ENCODE assay signal across 19 cellular contexts in the genomic region with DNA sequence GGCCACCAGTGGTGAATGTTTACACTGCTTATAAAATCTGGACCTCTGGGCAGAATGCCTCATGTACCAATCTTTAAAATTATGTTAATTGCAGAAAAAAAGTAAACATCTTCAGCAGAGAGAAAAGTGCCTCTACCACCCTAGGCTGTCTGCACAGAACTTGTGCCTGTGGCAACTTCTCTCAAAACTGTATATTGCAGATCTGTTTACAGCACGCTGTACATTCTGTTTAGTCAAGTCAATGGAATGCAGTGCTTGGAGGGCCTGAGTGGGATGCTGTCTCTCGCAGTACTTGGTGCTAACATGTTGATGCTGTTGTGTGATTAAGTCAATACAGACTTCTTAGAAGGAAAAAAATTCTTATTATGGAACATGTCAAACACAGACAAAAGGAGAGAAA.
DNase-seq lines count a peak whose midpoint lies in the region; FAIRE-seq and TF ChIP-seq lines count a peak whose summit lies in the region.
"Had no signal": no experiment of that assay in that cellular context is flagged by ENCODE, and none has a peak within 500 bp of the region (broad histone marks: within the 10 kb centered on the region; RNA-seq: fewer than 3 reads in every experiment).

No MANE protein-coding gene starts in this region.

- H3K36me3 ChIP-seq in brain microvascular endothelial cell (replicated peaks), result no peaks in the 10 kb centered on the region
- no peaks in the 10 kb centered on the region for H3K36me3 ChIP-seq in hepatocyte (replicated peaks; ENCODE audit: insufficient read depth, low read depth)
- no peaks in the 10 kb centered on the region for H3K36me3 ChIP-seq in colonic mucosa
- H3K36me3 ChIP-seq: BLaER1 had no signal

- peaks cover 12% of the 10 kb centered on the region for H3K4me1 ChIP-seq in hepatocyte (ENCODE audit: insufficient read depth)
- H3K4me1 ChIP-seq in colonic mucosa, result no peaks in the 10 kb centered on the region
- H3K4me1 ChIP-seq: BLaER1 had no signal

- intact Hi-C loops in colonic mucosa (cut with DNase I), result no loop called here

- H3K79me2 ChIP-seq in hepatocyte, result no peaks in the 10 kb centered on the region

- H3K9me2 ChIP-seq in hepatocyte (replicated peaks; ENCODE audit: insufficient read depth), result no peaks in the 10 kb centered on the region

- 51% methylated on average over 2 of the region's 2 CpGs for WGBS in hepatocyte (ENCODE audit: low lambda C conversion rate, missing lambda C conversion rate)

- H3K4me3 ChIP-seq in brain microvascular endothelial cell (ENCODE audit: low read depth, low read length) (no peak overlapping the region), hepatocyte (no peak overlapping the region), colonic mucosa (no peak overlapping the region)
- H3K4me3 ChIP-seq: BLaER1 had no signal

- no peaks in the 10 kb centered on the region for H3K9me3 ChIP-seq in hepatocyte (ENCODE audit: low read depth)
- H3K9me3 ChIP-seq in colonic mucosa, result no peaks in the 10 kb centered on the region
- H3K9me3 ChIP-seq: BLaER1 had no signal

- H3K27me3 ChIP-seq in brain microvascular endothelial cell (replicated peaks) (no peaks in the 10 kb centered on the region), hepatocyte (no peaks in the 10 kb centered on the region), colonic mucosa (no peaks in the 10 kb centered on the region)
- H3K27me3 ChIP-seq: BLaER1 had no signal

- H3K9ac ChIP-seq in colonic mucosa (ENCODE audit: low read depth in 2 of 2, low read length in 2 of 2), result no peak overlapping the region
- H3K9ac ChIP-seq: BLaER1, KMS-11 had no signal

- peak; percentile 24 for DNase-seq in HS-5 (ENCODE audit: low read depth)
- DNase-seq in brain microvascular endothelial cell, result peak; percentile 74
- peak; percentile 67 for DNase-seq in hepatocyte (ENCODE audit: low spot score)
- DNase-seq in urothelium cell line (ENCODE audit: low spot score), result peak; percentile 31
- DNase-seq in colonic mucosa, result no peak
- no peak for DNase-seq in pons (ENCODE audit: low spot score)
- DNase-seq in effector CD8-positive, alpha-beta T cell (lab: John Stamatoyannopoulos, UW), result no peak
- DNase-seq: activated CD4-positive, alpha-beta T cell treated with anti-CD3 and anti-CD28 coated beads for 1 hour; activated CD8-positive, alpha-beta memory T cell treated with anti-CD3 and anti-CD28 coated beads, Interleukin-2, amount 10 ng/mL, durations not matched to agents 7 days and 5 days; activated effector memory CD4-positive, alpha-beta T cell treated with Interleukin-2 at 50 U/mL for 16 hours; cortex of kidney; GOT3; left ventricle myocardium superior; NCI-H1092; NCI-H526 treated with DMSO at 0.1 percent for 48 hours; small intestine; T-helper 9 cell had no signal

- in situ Hi-C loops in brain microvascular endothelial cell (cut with HindIII; ENCODE audit: low pct_ligation_motif_present, low sequenced_read_pairs), result no loop called here

- no peak for TF ChIP-seq CTCF in brain microvascular endothelial cell (IDR thresholded peaks at IDR 0.05; ENCODE audit: low read depth, low read length, missing control alignments)
- no peak for TF ChIP-seq CTCF in hepatocyte (IDR thresholded peaks at IDR 0.05; ENCODE audit: poor library complexity)
- no peak for TF ChIP-seq CTCF in colonic mucosa (IDR thresholded peaks at IDR 0.05)

- no peak overlapping the region for H3K4me2 ChIP-seq in hepatocyte
- H3K4me2 ChIP-seq: BLaER1, KMS-11 had no signal

- no peaks in the 10 kb centered on the region for H4K20me1 ChIP-seq in hepatocyte (ENCODE audit: insufficient read depth, poor library complexity, severe bottlenecking)
- H4K20me1 ChIP-seq: BLaER1 had no signal

- FAIRE-seq in urothelium cell line (lab: Jason Lieb, UNC), result no peak
- FAIRE-seq: small intestine had no signal

- H2AFZ ChIP-seq in hepatocyte, result no peak overlapping the region

- no peak overlapping the region for H3K27ac ChIP-seq in brain microvascular endothelial cell
- H3K27ac ChIP-seq in hepatocyte, result peak overlapping the region; percentile 66
- no peak overlapping the region for H3K27ac ChIP-seq in colonic mucosa
- H3K27ac ChIP-seq: BLaER1, KMS-11 had no signal

Comparison
In these comparisons a context has a peak if more than half of its experiments do, and no peak if none do; other contexts are left out.
1. DNase-seq: peak in HS-5 (single experiment), brain microvascular endothelial cell (single experiment), hepatocyte (single experiment) and urothelium cell line (single experiment); none in colonic mucosa (single experiment), pons (single experiment) and effector CD8-positive, alpha-beta T cell (single experiment).